1 cellular context compared by ENCODE assay signal in genomic region chr11:126007263-126007662, GRCh38.
A peak's percentile ranks its signal among the peaks of the same experiment; 100 is the strongest.
TF ChIP-seq lines count a peak whose summit lies in the region.

No MANE protein-coding gene starts in this region.

TF ChIP-seq in HepG2, 621 proteins besides CTCF, POLR2A, EP300 and RAD21 (continued from another document):
- TF ChIP-seq ZBTB37 (CRISPR knock-in tag; IDR thresholded peaks at IDR 0.05): no peak
- TF ChIP-seq FOSL1 (CRISPR knock-in tag; IDR thresholded peaks at IDR 0.05; ENCODE audit: borderline replicate concordance): peak; percentile 74; the same call in 1 of the 2 replicates
- peak; percentile 52; the same call in 1 of the 2 replicates for TF ChIP-seq TBX2 (CRISPR knock-in tag; IDR thresholded peaks at IDR 0.05; ENCODE audit: borderline replicate concordance)
- TF ChIP-seq FOXP1 (IDR thresholded peaks at IDR 0.05): no peak
- TF ChIP-seq FOXP1 (CRISPR knock-in tag; IDR thresholded peaks at IDR 0.05): 0 out of 2 replicates have a peak, but pooled peaks have one; percentile 29
- TF ChIP-seq ARID5B (CRISPR knock-in tag; IDR thresholded peaks at IDR 0.05): peak; percentile 62
- TF ChIP-seq, protein P1, sequence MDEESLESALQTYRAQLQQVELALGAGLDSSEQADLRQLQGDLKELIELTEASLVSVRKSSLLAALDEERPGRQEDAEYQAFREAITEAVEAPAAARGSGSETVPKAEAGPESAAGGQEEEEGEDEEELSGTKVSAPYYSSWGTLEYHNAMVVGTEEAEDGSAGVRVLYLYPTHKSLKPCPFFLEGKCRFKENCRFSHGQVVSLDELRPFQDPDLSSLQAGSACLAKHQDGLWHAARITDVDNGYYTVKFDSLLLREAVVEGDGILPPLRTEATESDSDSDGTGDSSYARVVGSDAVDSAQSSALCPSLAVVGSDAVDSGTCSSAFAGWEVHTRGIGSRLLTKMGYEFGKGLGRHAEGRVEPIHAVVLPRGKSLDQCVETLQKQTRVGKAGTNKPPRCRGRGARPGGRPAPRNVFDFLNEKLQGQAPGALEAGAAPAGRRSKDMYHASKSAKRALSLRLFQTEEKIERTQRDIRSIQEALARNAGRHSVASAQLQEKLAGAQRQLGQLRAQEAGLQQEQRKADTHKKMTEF (CRISPR knock-in tag; IDR thresholded peaks at IDR 0.05): peak; percentile 31; the same call in 1 of the 2 replicates
